1 cellular context compared by ENCODE assay signal in the genomic region with DNA sequence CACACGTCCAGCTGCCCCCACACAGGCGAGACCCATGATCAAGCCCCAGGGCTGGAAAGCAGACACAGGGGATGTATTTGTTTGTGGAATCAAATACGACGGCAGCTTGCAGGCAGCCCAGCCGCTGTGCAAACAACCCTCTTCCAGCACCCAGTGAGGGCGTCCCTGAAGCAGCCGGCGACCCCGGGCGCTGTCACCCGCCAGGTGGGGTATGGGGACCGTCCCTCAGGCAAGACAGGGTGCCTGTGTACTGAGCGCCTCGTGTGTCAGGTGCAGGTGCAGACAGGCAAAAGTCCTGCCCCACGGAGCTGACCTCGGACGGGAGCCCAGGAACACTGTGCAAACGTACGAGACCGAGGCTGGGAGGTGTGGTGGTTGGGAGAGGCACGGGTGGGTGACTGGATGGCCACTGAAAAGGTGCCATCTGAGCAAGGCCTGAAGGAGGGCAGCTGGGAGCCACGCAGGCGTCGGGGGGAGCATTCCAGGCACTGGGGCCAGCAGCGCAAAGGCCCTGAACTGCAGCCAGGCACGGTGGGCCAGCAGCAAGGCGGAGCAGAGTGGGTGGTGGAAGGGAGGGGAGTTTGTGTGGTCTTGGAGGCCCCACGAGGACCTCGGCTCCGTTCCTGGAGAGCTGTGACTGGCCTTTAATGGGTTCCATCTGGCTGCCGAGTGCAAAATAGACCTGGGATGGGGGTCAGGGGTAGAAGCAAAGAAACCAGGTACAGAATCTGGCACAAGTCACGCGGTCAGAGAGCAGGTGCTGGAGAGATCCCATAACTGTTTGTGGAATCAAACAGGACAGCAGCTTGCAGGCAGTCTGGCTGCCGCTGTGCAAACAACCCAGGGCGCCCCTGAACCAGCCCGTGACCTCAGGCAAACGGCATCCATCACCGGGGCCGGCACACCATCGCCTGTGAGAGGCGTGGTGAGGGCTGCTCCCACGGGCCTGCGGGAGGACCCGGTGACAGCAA.
TF ChIP-seq lines count a peak whose summit lies in the region.

No MANE protein-coding gene starts in this region.

TF ChIP-seq in HepG2, 621 proteins besides CTCF, POLR2A, EP300 and RAD21 (continued from another document and continues in another):
- TF ChIP-seq CAMTA2 (CRISPR knock-in tag; IDR thresholded peaks at IDR 0.05; ENCODE audit: borderline replicate concordance) (0 out of 2 replicates have a peak, but pooled peaks have one; percentile 43), EZH2 (conservative IDR thresholded peaks at IDR 0.05; ENCODE audit: low read depth, low read length) (no peak), SIX4 (CRISPR knock-in tag; IDR thresholded peaks at IDR 0.05) (no peak), ZNF782 (CRISPR knock-in tag; IDR thresholded peaks at IDR 0.05; ENCODE audit: borderline replicate concordance) (peak; percentile 77; the same call in 1 of the 2 replicates), SNAPC2 (CRISPR knock-in tag; IDR thresholded peaks at IDR 0.05) (no peak), KDM3A (CRISPR knock-in tag; IDR thresholded peaks at IDR 0.05; ENCODE audit: low read depth) (peak; percentile 26; the same call in 1 of the 2 replicates), DMAP1 (CRISPR knock-in tag; IDR thresholded peaks at IDR 0.05) (peak; percentile 26; the same call in 1 of the 2 replicates), HOXA3 (CRISPR knock-in tag; IDR thresholded peaks at IDR 0.05) (peak; percentile 53; the same call in 1 of the 2 replicates), KDM2A (CRISPR knock-in tag; IDR thresholded peaks at IDR 0.05; ENCODE audit: borderline replicate concordance, low read depth) (0 out of 2 replicates have a peak, but pooled peaks have one; percentile 15), RCOR2 (CRISPR knock-in tag; IDR thresholded peaks at IDR 0.05) (no peak), BCL6 (CRISPR knock-in tag; IDR thresholded peaks at IDR 0.05) (peak; percentile 51), ZZZ3 (CRISPR knock-in tag; IDR thresholded peaks at IDR 0.05; ENCODE audit: borderline replicate concordance) (no peak), ZNF629 (CRISPR knock-in tag; conservative IDR thresholded peaks at IDR 0.05) (no peak), JUND (CRISPR knock-in tag; IDR thresholded peaks at IDR 0.05) (0 out of 2 replicates have a peak, but pooled peaks have one; percentile 33)
- TF ChIP-seq, protein P1, sequence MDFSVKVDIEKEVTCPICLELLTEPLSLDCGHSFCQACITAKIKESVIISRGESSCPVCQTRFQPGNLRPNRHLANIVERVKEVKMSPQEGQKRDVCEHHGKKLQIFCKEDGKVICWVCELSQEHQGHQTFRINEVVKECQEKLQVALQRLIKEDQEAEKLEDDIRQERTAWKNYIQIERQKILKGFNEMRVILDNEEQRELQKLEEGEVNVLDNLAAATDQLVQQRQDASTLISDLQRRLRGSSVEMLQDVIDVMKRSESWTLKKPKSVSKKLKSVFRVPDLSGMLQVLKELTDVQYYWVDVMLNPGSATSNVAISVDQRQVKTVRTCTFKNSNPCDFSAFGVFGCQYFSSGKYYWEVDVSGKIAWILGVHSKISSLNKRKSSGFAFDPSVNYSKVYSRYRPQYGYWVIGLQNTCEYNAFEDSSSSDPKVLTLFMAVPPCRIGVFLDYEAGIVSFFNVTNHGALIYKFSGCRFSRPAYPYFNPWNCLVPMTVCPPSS (IDR thresholded peaks at IDR 0.05): no peak
- TF ChIP-seq, protein P2, sequence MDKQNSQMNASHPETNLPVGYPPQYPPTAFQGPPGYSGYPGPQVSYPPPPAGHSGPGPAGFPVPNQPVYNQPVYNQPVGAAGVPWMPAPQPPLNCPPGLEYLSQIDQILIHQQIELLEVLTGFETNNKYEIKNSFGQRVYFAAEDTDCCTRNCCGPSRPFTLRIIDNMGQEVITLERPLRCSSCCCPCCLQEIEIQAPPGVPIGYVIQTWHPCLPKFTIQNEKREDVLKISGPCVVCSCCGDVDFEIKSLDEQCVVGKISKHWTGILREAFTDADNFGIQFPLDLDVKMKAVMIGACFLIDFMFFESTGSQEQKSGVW (CRISPR knock-in tag; IDR thresholded peaks at IDR 0.05; ENCODE audit: borderline replicate concordance): no peak
- TF ChIP-seq, protein P3, sequence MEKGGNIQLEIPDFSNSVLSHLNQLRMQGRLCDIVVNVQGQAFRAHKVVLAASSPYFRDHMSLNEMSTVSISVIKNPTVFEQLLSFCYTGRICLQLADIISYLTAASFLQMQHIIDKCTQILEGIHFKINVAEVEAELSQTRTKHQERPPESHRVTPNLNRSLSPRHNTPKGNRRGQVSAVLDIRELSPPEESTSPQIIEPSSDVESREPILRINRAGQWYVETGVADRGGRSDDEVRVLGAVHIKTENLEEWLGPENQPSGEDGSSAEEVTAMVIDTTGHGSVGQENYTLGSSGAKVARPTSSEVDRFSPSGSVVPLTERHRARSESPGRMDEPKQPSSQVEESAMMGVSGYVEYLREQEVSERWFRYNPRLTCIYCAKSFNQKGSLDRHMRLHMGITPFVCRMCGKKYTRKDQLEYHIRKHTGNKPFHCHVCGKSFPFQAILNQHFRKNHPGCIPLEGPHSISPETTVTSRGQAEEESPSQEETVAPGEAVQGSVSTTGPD (CRISPR knock-in tag; IDR thresholded peaks at IDR 0.05): 0 out of 2 replicates have a peak, but pooled peaks have one; percentile 17
- TF ChIP-seq, protein P4, sequence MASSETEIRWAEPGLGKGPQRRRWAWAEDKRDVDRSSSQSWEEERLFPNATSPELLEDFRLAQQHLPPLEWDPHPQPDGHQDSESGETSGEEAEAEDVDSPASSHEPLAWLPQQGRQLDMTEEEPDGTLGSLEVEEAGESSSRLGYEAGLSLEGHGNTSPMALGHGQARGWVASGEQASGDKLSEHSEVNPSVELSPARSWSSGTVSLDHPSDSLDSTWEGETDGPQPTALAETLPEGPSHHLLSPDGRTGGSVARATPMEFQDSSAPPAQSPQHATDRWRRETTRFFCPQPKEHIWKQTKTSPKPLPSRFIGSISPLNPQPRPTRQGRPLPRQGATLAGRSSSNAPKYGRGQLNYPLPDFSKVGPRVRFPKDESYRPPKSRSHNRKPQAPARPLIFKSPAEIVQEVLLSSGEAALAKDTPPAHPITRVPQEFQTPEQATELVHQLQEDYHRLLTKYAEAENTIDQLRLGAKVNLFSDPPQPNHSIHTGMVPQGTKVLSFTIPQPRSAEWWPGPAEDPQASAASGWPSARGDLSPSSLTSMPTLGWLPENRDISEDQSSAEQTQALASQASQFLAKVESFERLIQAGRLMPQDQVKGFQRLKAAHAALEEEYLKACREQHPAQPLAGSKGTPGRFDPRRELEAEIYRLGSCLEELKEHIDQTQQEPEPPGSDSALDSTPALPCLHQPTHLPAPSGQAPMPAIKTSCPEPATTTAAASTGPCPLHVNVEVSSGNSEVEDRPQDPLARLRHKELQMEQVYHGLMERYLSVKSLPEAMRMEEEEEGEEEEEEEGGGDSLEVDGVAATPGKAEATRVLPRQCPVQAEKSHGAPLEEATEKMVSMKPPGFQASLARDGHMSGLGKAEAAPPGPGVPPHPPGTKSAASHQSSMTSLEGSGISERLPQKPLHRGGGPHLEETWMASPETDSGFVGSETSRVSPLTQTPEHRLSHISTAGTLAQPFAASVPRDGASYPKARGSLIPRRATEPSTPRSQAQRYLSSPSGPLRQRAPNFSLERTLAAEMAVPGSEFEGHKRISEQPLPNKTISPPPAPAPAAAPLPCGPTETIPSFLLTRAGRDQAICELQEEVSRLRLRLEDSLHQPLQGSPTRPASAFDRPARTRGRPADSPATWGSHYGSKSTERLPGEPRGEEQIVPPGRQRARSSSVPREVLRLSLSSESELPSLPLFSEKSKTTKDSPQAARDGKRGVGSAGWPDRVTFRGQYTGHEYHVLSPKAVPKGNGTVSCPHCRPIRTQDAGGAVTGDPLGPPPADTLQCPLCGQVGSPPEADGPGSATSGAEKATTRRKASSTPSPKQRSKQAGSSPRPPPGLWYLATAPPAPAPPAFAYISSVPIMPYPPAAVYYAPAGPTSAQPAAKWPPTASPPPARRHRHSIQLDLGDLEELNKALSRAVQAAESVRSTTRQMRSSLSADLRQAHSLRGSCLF (CRISPR knock-in tag; IDR thresholded peaks at IDR 0.05; ENCODE audit: borderline replicate concordance): no peak
- TF ChIP-seq, protein P5, sequence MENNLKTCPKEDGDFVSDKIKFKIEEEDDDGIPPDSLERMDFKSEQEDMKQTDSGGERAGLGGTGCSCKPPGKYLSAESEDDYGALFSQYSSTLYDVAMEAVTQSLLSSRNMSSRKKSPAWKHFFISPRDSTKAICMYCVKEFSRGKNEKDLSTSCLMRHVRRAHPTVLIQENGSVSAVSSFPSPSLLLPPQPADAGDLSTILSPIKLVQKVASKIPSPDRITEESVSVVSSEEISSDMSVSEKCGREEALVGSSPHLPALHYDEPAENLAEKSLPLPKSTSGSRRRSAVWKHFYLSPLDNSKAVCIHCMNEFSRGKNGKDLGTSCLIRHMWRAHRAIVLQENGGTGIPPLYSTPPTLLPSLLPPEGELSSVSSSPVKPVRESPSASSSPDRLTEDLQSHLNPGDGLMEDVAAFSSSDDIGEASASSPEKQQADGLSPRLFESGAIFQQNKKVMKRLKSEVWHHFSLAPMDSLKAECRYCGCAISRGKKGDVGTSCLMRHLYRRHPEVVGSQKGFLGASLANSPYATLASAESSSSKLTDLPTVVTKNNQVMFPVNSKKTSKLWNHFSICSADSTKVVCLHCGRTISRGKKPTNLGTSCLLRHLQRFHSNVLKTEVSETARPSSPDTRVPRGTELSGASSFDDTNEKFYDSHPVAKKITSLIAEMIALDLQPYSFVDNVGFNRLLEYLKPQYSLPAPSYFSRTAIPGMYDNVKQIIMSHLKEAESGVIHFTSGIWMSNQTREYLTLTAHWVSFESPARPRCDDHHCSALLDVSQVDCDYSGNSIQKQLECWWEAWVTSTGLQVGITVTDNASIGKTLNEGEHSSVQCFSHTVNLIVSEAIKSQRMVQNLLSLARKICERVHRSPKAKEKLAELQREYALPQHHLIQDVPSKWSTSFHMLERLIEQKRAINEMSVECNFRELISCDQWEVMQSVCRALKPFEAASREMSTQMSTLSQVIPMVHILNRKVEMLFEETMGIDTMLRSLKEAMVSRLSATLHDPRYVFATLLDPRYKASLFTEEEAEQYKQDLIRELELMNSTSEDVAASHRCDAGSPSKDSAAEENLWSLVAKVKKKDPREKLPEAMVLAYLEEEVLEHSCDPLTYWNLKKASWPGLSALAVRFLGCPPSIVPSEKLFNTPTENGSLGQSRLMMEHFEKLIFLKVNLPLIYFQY (CRISPR knock-in tag; IDR thresholded peaks at IDR 0.05; ENCODE audit: borderline replicate concordance): no peak
- TF ChIP-seq, protein P6, sequence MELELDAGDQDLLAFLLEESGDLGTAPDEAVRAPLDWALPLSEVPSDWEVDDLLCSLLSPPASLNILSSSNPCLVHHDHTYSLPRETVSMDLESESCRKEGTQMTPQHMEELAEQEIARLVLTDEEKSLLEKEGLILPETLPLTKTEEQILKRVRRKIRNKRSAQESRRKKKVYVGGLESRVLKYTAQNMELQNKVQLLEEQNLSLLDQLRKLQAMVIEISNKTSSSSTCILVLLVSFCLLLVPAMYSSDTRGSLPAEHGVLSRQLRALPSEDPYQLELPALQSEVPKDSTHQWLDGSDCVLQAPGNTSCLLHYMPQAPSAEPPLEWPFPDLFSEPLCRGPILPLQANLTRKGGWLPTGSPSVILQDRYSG (CRISPR knock-in tag; IDR thresholded peaks at IDR 0.05): no peak
- TF ChIP-seq, protein P7, sequence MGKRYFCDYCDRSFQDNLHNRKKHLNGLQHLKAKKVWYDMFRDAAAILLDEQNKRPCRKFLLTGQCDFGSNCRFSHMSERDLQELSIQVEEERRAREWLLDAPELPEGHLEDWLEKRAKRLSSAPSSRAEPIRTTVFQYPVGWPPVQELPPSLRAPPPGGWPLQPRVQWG (CRISPR knock-in tag; IDR thresholded peaks at IDR 0.05; ENCODE audit: borderline replicate concordance, low read depth): no peak
- TF ChIP-seq, protein P8, sequence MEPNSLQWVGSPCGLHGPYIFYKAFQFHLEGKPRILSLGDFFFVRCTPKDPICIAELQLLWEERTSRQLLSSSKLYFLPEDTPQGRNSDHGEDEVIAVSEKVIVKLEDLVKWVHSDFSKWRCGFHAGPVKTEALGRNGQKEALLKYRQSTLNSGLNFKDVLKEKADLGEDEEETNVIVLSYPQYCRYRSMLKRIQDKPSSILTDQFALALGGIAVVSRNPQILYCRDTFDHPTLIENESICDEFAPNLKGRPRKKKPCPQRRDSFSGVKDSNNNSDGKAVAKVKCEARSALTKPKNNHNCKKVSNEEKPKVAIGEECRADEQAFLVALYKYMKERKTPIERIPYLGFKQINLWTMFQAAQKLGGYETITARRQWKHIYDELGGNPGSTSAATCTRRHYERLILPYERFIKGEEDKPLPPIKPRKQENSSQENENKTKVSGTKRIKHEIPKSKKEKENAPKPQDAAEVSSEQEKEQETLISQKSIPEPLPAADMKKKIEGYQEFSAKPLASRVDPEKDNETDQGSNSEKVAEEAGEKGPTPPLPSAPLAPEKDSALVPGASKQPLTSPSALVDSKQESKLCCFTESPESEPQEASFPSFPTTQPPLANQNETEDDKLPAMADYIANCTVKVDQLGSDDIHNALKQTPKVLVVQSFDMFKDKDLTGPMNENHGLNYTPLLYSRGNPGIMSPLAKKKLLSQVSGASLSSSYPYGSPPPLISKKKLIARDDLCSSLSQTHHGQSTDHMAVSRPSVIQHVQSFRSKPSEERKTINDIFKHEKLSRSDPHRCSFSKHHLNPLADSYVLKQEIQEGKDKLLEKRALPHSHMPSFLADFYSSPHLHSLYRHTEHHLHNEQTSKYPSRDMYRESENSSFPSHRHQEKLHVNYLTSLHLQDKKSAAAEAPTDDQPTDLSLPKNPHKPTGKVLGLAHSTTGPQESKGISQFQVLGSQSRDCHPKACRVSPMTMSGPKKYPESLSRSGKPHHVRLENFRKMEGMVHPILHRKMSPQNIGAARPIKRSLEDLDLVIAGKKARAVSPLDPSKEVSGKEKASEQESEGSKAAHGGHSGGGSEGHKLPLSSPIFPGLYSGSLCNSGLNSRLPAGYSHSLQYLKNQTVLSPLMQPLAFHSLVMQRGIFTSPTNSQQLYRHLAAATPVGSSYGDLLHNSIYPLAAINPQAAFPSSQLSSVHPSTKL (CRISPR knock-in tag; IDR thresholded peaks at IDR 0.05): peak; percentile 26; the same call in 1 of the 2 replicates
